In the genomic region with DNA sequence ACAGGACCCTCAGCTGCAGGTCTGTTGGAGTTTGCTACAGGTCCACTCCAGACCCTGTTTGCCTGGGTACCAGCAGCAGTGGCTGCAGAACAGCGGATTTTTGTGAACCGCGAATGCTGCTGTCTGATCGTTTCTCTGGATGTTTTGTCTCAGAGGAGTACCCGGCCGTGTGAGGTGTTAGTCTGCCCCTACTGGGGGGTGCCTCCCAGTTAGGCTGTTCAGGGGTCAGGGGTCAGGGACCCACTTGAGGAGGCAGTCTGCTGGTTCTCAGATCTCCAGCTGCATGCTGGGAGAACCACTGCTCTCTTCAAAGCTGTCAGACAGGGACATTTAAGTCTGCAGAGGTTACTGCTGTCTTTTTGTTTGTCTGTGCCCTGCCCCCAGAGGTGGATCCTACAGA, we compare ENCODE assay signal across 9 cellular contexts. TPM values are rescaled to one million over a fixed set of nuclear protein-coding genes. Genes with fewer than 3 reads are reported as not detected.
DNase-seq lines count a peak whose midpoint lies in the region; ATAC-seq and TF ChIP-seq lines count a peak whose summit lies in the region.
"Not testable (repeated sequence)": the region's sequence is repeated elsewhere in the genome, so short reads cannot be mapped to it uniquely, and the experiment has no call there.
"Had no signal": no experiment of that assay in that cellular context is flagged by ENCODE, and none has a peak within 500 bp of the region (broad histone marks: within the 10 kb centered on the region; RNA-seq: fewer than 3 reads in every experiment).

No MANE protein-coding gene starts in this region.

- H3K9me3 Mint-ChIP-seq in CD8-positive, alpha-beta T cell; T-cell; activated T-helper 17 cell treated with anti-CD3 and anti-CD28 coated beads, Interleukin-2, amount 50 U/mL, for 72 hours; naive thymus-derived CD8-positive, alpha-beta T cell: not testable (repeated sequence)

- peak overlapping the region; percentile 28 for H4K8ac ChIP-seq in trophoblast cell (ENCODE audit: low read depth, low read length)

- DNase-seq in CD8-positive, alpha-beta T cell, result peak in 1 of 7 experiments; percentile 32
- peak; percentile 7 for DNase-seq in NCI-H2171 treated with DMSO at 0.1 percent for 48 hours (lab: John Stamatoyannopoulos, UW)
- peak in 3 of 34 experiments; percentile 13 to 39 (median 17) for DNase-seq in T-cell
- DNase-seq in central memory CD4-positive, alpha-beta T cell, result peak; percentile 9
- peak in 3 of 10 donors; percentile 3 to 16 (median 15) for DNase-seq in naive thymus-derived CD8-positive, alpha-beta T cell
- DNase-seq in trophoblast cell, result not testable (repeated sequence)

- not testable (repeated sequence) for H3K23ac ChIP-seq in trophoblast cell (ENCODE audit: low read length)

- H4K12ac ChIP-seq in trophoblast cell (ENCODE audit: low read depth, low read length), result not testable (repeated sequence)

- not testable (repeated sequence) for TF ChIP-seq CTCF in CD8-positive, alpha-beta T cell (IDR thresholded peaks at IDR 0.05)

- not testable (repeated sequence) for H2AK5ac ChIP-seq in trophoblast cell (ENCODE audit: low read length)

- not testable (repeated sequence) for H3K9ac ChIP-seq in trophoblast cell (ENCODE audit: low read length)

- H3K4me3 ChIP-seq in CD8-positive, alpha-beta T cell (ENCODE audit: low read depth, low read length); trophoblast cell (ENCODE audit: low read depth, low read length): not testable (repeated sequence)

- no CpG with 5 or more reads among the region's 6 CpGs for WGBS in trophoblast cell (ENCODE audit: extremely low coverage, insufficient coverage, insufficient read length)

- not testable (repeated sequence) for H3K36me3 Mint-ChIP-seq in CD8-positive, alpha-beta T cell; T-cell; activated T-helper 17 cell treated with anti-CD3 and anti-CD28 coated beads, Interleukin-2, amount 50 U/mL, for 72 hours (ENCODE audit: low read depth); naive thymus-derived CD8-positive, alpha-beta T cell

- H3K14ac ChIP-seq in trophoblast cell (ENCODE audit: low read length), result not testable (repeated sequence)

- not testable (repeated sequence) for H3K36me3 ChIP-seq in CD8-positive, alpha-beta T cell (ENCODE audit: insufficient read depth, low read length); trophoblast cell (ENCODE audit: control insufficient read depth in 1 of 2, insufficient read depth in 2 of 2, low read length in 2 of 2)

- not testable (repeated sequence) for H3K79me1 ChIP-seq in trophoblast cell (ENCODE audit: low read length)

- not testable (repeated sequence) for H2BK120ac ChIP-seq in trophoblast cell (ENCODE audit: insufficient read depth, low read length, poor library complexity)

- H3K4me1 ChIP-seq in CD8-positive, alpha-beta T cell (ENCODE audit: insufficient read depth, low read length); trophoblast cell (ENCODE audit: control insufficient read depth in 1 of 2, insufficient read depth in 2 of 2, low read length in 2 of 2): not testable (repeated sequence)

- not testable (repeated sequence) for H4K91ac ChIP-seq in trophoblast cell (ENCODE audit: low read depth, low read length)

- H2AFZ ChIP-seq in trophoblast cell (ENCODE audit: insufficient read depth, low read length, poor library complexity), result not testable (repeated sequence)

- POLR2A ChIA-PET in CD8-positive, alpha-beta T cell (lab: Charles Lee); T-cell (lab: Charles Lee); naive thymus-derived CD8-positive, alpha-beta T cell (lab: Charles Lee): not testable (repeated sequence)

- H3K9me3 ChIP-seq in CD8-positive, alpha-beta T cell (ENCODE audit: low read length); trophoblast cell (ENCODE audit: insufficient read depth, low read depth, low read length): not testable (repeated sequence)

- not testable (repeated sequence) for H3K79me2 ChIP-seq in trophoblast cell (ENCODE audit: control insufficient read depth, insufficient read depth, low read length, poor library complexity)

- H2BK5ac ChIP-seq in trophoblast cell (ENCODE audit: low read depth, low read length, poor library complexity), result not testable (repeated sequence)

- H3K4ac ChIP-seq in trophoblast cell (ENCODE audit: low read depth, low read length), result not testable (repeated sequence)

- intact Hi-C loops in CD8-positive, alpha-beta T cell (cut with DNase I, micrococcal nuclease), result not testable (repeated sequence)

- H3K27ac Mint-ChIP-seq in CD8-positive, alpha-beta T cell, result peak overlapping the region; percentile 78
- H3K27ac Mint-ChIP-seq in T-cell; activated T-helper 17 cell treated with anti-CD3 and anti-CD28 coated beads, Interleukin-2, amount 50 U/mL, for 72 hours: not testable (repeated sequence)
- peak overlapping the region in 5 of 10 donors; percentile 25 to 85 (median 47) for H3K27ac Mint-ChIP-seq in naive thymus-derived CD8-positive, alpha-beta T cell

- CTCF ChIA-PET in CD8-positive, alpha-beta T cell (lab: Charles Lee); T-cell (lab: Charles Lee): not testable (repeated sequence)

- H3K4me2 ChIP-seq in trophoblast cell (ENCODE audit: low read length), result not testable (repeated sequence)

- H3K4me1 Mint-ChIP-seq in CD8-positive, alpha-beta T cell (ENCODE audit: low read depth); T-cell; activated T-helper 17 cell treated with anti-CD3 and anti-CD28 coated beads, Interleukin-2, amount 50 U/mL, for 72 hours; naive thymus-derived CD8-positive, alpha-beta T cell: not testable (repeated sequence)

- not testable (repeated sequence) for H3K18ac ChIP-seq in trophoblast cell (ENCODE audit: low read length)

- not testable (repeated sequence) for H2BK12ac ChIP-seq in trophoblast cell (ENCODE audit: low read length)

- not testable (repeated sequence) for H3K27ac ChIP-seq in CD8-positive, alpha-beta T cell (ENCODE audit: low read depth, low read length); trophoblast cell (ENCODE audit: low read depth, low read length)

- H3K27me3 Mint-ChIP-seq in CD8-positive, alpha-beta T cell (ENCODE audit: low read depth); T-cell; activated T-helper 17 cell treated with anti-CD3 and anti-CD28 coated beads, Interleukin-2, amount 50 U/mL, for 72 hours; naive thymus-derived CD8-positive, alpha-beta T cell: not testable (repeated sequence)

- peak overlapping the region; percentile 5 for H3K4me3 Mint-ChIP-seq in CD8-positive, alpha-beta T cell
- peak overlapping the region in 2 of 3 donors; percentile 13 to 38 for H3K4me3 Mint-ChIP-seq in T-cell
- peak overlapping the region; percentile 16 for H3K4me3 Mint-ChIP-seq in activated T-helper 17 cell treated with anti-CD3 and anti-CD28 coated beads, Interleukin-2, amount 50 U/mL, for 72 hours
- H3K4me3 Mint-ChIP-seq in naive thymus-derived CD8-positive, alpha-beta T cell, result peak overlapping the region in 7 of 10 donors; percentile 10 to 56 (median 34)

- not testable (repeated sequence) for ATAC-seq in CD8-positive, alpha-beta T cell; T-cell (replicated peaks in 1 of 4); activated T-helper 17 cell treated with anti-CD3 and anti-CD28 coated beads, Interleukin-2, amount 50 U/mL, for 72 hours (replicated peaks); naive thymus-derived CD8-positive, alpha-beta T cell

- not testable (repeated sequence) for H3K27me3 ChIP-seq in CD8-positive, alpha-beta T cell (ENCODE audit: insufficient read depth, low read length); trophoblast cell (ENCODE audit: insufficient read depth, low read length)

RNA-seq across cellular contexts. Expression of a gene that starts 27.3 kb away (rescaled TPM):
- 10 to 100 TPM; 18.4 to 18.7 TPM for total RNA-seq in CD8-positive, alpha-beta T cell
- 10 to 100 TPM; 14.2 to 17.4 (median 16.4) TPM for total RNA-seq in T-cell
- 10 to 100 TPM in 1 of 2 donors, 1 to 10 TPM in 1; 9.9 to 17.0 TPM for total RNA-seq in activated T-helper 17 cell treated with anti-CD3 and anti-CD28 coated beads, Interleukin-2, amount 50 U/mL, for 72 hours
- total RNA-seq in naive thymus-derived CD8-positive, alpha-beta T cell, result 10 to 100 TPM; 19.2 to 24.6 TPM
- 1 to 10 TPM; 3.1 to 5.0 (median 3.9) TPM for polyA plus RNA-seq in naive thymus-derived CD8-positive, alpha-beta T cell
- 2.4 and 2.8 TPM in 2 replicates for polyA plus RNA-seq in trophoblast cell (2013)

RNA-seq across cellular contexts. Expression of a gene that starts 42.2 kb away (rescaled TPM):
- 10 to 100 TPM; 87.8 to 99.3 TPM for total RNA-seq in CD8-positive, alpha-beta T cell
- 100 to 1,000 TPM; 188 to 349 (median 293) TPM for total RNA-seq in T-cell
- 10 to 100 TPM; 70.6 to 80.2 TPM for total RNA-seq in activated T-helper 17 cell treated with anti-CD3 and anti-CD28 coated beads, Interleukin-2, amount 50 U/mL, for 72 hours
- total RNA-seq in naive thymus-derived CD8-positive, alpha-beta T cell, result 100 to 1,000 TPM; 329 to 330 TPM
- polyA plus RNA-seq in naive thymus-derived CD8-positive, alpha-beta T cell, result 100 to 1,000 TPM in 2 of 3 donors, 10 to 100 TPM in 1; 64.2 to 161 (median 103) TPM
- 3.2 and 3.7 TPM in 2 replicates for polyA plus RNA-seq in trophoblast cell (2013)
- total RNA-seq: GM23248, IMR-90 had no signal
- polyA plus RNA-seq: GM23248, IMR-90 had no signal
